In genomic region chr15:78325092-78325843, GRCh38 we compare ENCODE assay signal across 20 cellular contexts. TPM values are rescaled to one million over a fixed set of nuclear protein-coding genes. Genes with fewer than 3 reads are reported as not detected.
DNase-seq lines count a peak whose midpoint lies in the region; ATAC-seq, FAIRE-seq and TF ChIP-seq lines count a peak whose summit lies in the region.
"Had no signal": no experiment of that assay in that cellular context is flagged by ENCODE, and none has a peak within 500 bp of the region (broad histone marks: within the 10 kb centered on the region; RNA-seq: fewer than 3 reads in every experiment).

No MANE protein-coding gene starts in this region.

- no peak overlapping the region for H3K14ac ChIP-seq in H9 (ENCODE audit: insufficient read depth, low read length)

- H2AFZ ChIP-seq in H9 (ENCODE audit: low read length) (no peak overlapping the region), astrocyte (ENCODE audit: low read depth, low read length) (peak overlapping the region; percentile 30), neural progenitor cell (replicated peaks) (peak overlapping the region; percentile 6)

- H3K23ac ChIP-seq in H9 (ENCODE audit: insufficient read length, low read depth, low read length), result no peak overlapping the region

- no peaks in the 10 kb centered on the region for H3K23me2 ChIP-seq in H9 (ENCODE audit: insufficient read length, low read depth, low read length, poor library complexity, severe bottlenecking)

- H3K36me3 ChIP-seq in astrocyte (ENCODE audit: insufficient read depth, low read length) (no peaks in the 10 kb centered on the region), neural progenitor cell (no peaks in the 10 kb centered on the region)
- H3K36me3 ChIP-seq in naive thymus-derived CD4-positive, alpha-beta T cell (ENCODE audit: control insufficient read depth in 2 of 3, insufficient read depth in 3 of 3, low read length in 3 of 3), result no peaks in the 10 kb centered on the region
- H3K36me3 ChIP-seq: uterus had no signal

- H3K36me3 Mint-ChIP-seq in H9 (ENCODE audit: insufficient read depth in 1 of 3, low read depth in 3 of 3) (no peaks in the 10 kb centered on the region), astrocyte (ENCODE audit: low read depth, unreplicated experiment) (no peaks in the 10 kb centered on the region), neural progenitor cell (no peaks in the 10 kb centered on the region)
- H3K36me3 Mint-ChIP-seq in naive thymus-derived CD4-positive, alpha-beta T cell, result no peaks in the 10 kb centered on the region
- H3K36me3 Mint-ChIP-seq: CD14-positive monocyte; natural killer cell; stimulated activated naive B cell treated with anti-CD40 and anti-IgM and Interleukin-4, amounts not matched to agents 10 μg/mL and 1 μg/mL and 100 μg/mL, for 72 hours had no signal

- H3K27ac Mint-ChIP-seq in H9 (peak overlapping the region in 2 of 3 experiments; percentile 13 to 29; a peak in 2 of 7 replicates), astrocyte (ENCODE audit: unreplicated experiment) (no peak overlapping the region), neural progenitor cell (peak overlapping the region; percentile 72)
- no peak overlapping the region for H3K27ac Mint-ChIP-seq in naive thymus-derived CD4-positive, alpha-beta T cell
- H3K27ac Mint-ChIP-seq: CD14-positive monocyte; natural killer cell; stimulated activated naive B cell treated with anti-CD40 and anti-IgM and Interleukin-4, amounts not matched to agents 10 μg/mL and 1 μg/mL and 100 μg/mL, for 72 hours; T-helper 2 cell treated with Interferon-gamma antibody and Interleukin-4, amounts not matched to agents 5 μg/mL and 100 μg/mL, for 36 hours had no signal

- no peaks in the 10 kb centered on the region for H3K79me2 ChIP-seq in H9 (ENCODE audit: insufficient read depth, low read length)
- no peaks in the 10 kb centered on the region for H3K79me2 ChIP-seq in astrocyte (ENCODE audit: insufficient read depth, low read length)
- no peaks in the 10 kb centered on the region for H3K79me2 ChIP-seq in neural progenitor cell (ENCODE audit: low read depth)

- no peak overlapping the region for H3K4me2 ChIP-seq in H9 (ENCODE audit: insufficient read depth, insufficient read length, low read length)
- peak overlapping the region; percentile 20 for H3K4me2 ChIP-seq in astrocyte (ENCODE audit: low read length)
- peak overlapping the region; percentile 11 for H3K4me2 ChIP-seq in neural progenitor cell

- H3K4ac ChIP-seq in H9 (ENCODE audit: low read depth, low read length), result no peak overlapping the region

- no peak overlapping the region for H4K8ac ChIP-seq in H9 (replicated peaks; ENCODE audit: insufficient read length, low read depth, low read length)

- peaks cover 7% of the 10 kb centered on the region; the same call in 1 of the 2 replicates for H3K4me1 ChIP-seq in H9 (ENCODE audit: insufficient read depth, low read length)
- H3K4me1 ChIP-seq in astrocyte (ENCODE audit: insufficient read depth, low read length), result peaks cover 17% of the 10 kb centered on the region
- peaks cover 49% of the 10 kb centered on the region for H3K4me1 ChIP-seq in neural progenitor cell
- no peaks in the 10 kb centered on the region for H3K4me1 ChIP-seq in naive thymus-derived CD4-positive, alpha-beta T cell (ENCODE audit: control insufficient read depth in 2 of 2, insufficient read depth in 2 of 2, low read length in 2 of 2)
- H3K4me1 ChIP-seq: uterus had no signal

- H3K9me3 Mint-ChIP-seq in H9 (no peaks in the 10 kb centered on the region), astrocyte (ENCODE audit: unreplicated experiment) (no peaks in the 10 kb centered on the region), neural progenitor cell (no peaks in the 10 kb centered on the region)
- H3K9me3 Mint-ChIP-seq in naive thymus-derived CD4-positive, alpha-beta T cell, result no peaks in the 10 kb centered on the region
- H3K9me3 Mint-ChIP-seq: activated T-cell treated with anti-CD3 and anti-CD28 coated beads, Interleukin-2, amount 50 U/mL, for 4 hours; CD14-positive monocyte; natural killer cell; stimulated activated naive B cell treated with anti-CD40 and anti-IgM and Interleukin-4, amounts not matched to agents 10 μg/mL and 1 μg/mL and 100 μg/mL, for 72 hours; T-helper 2 cell treated with Interferon-gamma antibody and Interleukin-4, amounts not matched to agents 5 μg/mL and 100 μg/mL, for 36 hours had no signal

- intact Hi-C loops in naive thymus-derived CD4-positive, alpha-beta T cell (cut with micrococcal nuclease), result no loop called here

- no peak overlapping the region for H4K91ac ChIP-seq in H9 (ENCODE audit: insufficient read length, low read depth, low read length)

- no peak overlapping the region for H2AK5ac ChIP-seq in H9 (ENCODE audit: insufficient read length, low read length)

- no peak overlapping the region for H3K4me3 Mint-ChIP-seq in H9
- no peak overlapping the region for H3K4me3 Mint-ChIP-seq in astrocyte (ENCODE audit: unreplicated experiment)
- H3K4me3 Mint-ChIP-seq in neural progenitor cell, result no peak overlapping the region
- no peak overlapping the region for H3K4me3 Mint-ChIP-seq in naive thymus-derived CD4-positive, alpha-beta T cell
- H3K4me3 Mint-ChIP-seq: activated T-cell treated with anti-CD3 and anti-CD28 coated beads, Interleukin-2, amount 50 U/mL, for 4 hours; CD14-positive monocyte; natural killer cell; stimulated activated naive B cell treated with anti-CD40 and anti-IgM and Interleukin-4, amounts not matched to agents 10 μg/mL and 1 μg/mL and 100 μg/mL, for 72 hours; T-helper 2 cell treated with Interferon-gamma antibody and Interleukin-4, amounts not matched to agents 5 μg/mL and 100 μg/mL, for 36 hours had no signal

- H3T11ph ChIP-seq in H9 (ENCODE audit: low read length), result no peak overlapping the region

- no peak overlapping the region for H4K5ac ChIP-seq in H9 (ENCODE audit: insufficient read length, low read depth, low read length)

- H2BK12ac ChIP-seq in H9 (ENCODE audit: insufficient read length, low read depth, low read length), result no peak overlapping the region

- H3K27me3 ChIP-seq in H9 (ENCODE audit: insufficient read depth, low read length) (no peaks in the 10 kb centered on the region), astrocyte (ENCODE audit: insufficient read depth, low read length) (no peaks in the 10 kb centered on the region), neural progenitor cell (no peaks in the 10 kb centered on the region)
- H3K27me3 ChIP-seq in naive thymus-derived CD4-positive, alpha-beta T cell (ENCODE audit: control insufficient read depth in 2 of 2, insufficient read depth in 2 of 2, low read length in 2 of 2), result no peaks in the 10 kb centered on the region
- H3K27me3 ChIP-seq: uterus had no signal

- no peak overlapping the region for H3K56ac ChIP-seq in H9 (ENCODE audit: insufficient read length, low read depth, low read length)

- POLR2A ChIA-PET in naive thymus-derived CD4-positive, alpha-beta T cell (lab: Charles Lee), result no interaction called here

- WGBS in H9 (ENCODE audit: extremely low coverage, insufficient read length, low lambda C conversion rate), result no CpG with 5 or more reads among the region's 7 CpGs

- H4K20me1 ChIP-seq in H9 (ENCODE audit: control insufficient read depth, insufficient read depth, insufficient read length) (no peaks in the 10 kb centered on the region), astrocyte (ENCODE audit: insufficient read depth, low read length) (no peaks in the 10 kb centered on the region), neural progenitor cell (ENCODE audit: low read depth) (no peaks in the 10 kb centered on the region)

- H2BK20ac ChIP-seq in H9 (ENCODE audit: low read depth, low read length, poor library complexity, severe bottlenecking), result no peak overlapping the region

- no peak overlapping the region for H3K18ac ChIP-seq in H9 (ENCODE audit: insufficient read length, low read depth, low read length)

- H3K79me1 ChIP-seq in H9 (ENCODE audit: insufficient read depth, low read depth, low read length, poor library complexity, severe bottlenecking), result no peaks in the 10 kb centered on the region

- H2BK15ac ChIP-seq in H9 (ENCODE audit: low read depth, low read length), result no peak overlapping the region

- no peak for ATAC-seq in naive thymus-derived CD4-positive, alpha-beta T cell
- ATAC-seq in GM21576 (IDR thresholded peaks at IDR 0.05; ENCODE audit: unreplicated experiment), result no peak
- ATAC-seq: activated T-cell treated with anti-CD3 and anti-CD28 coated beads, Interleukin-2, amount 50 U/mL, for 4 hours; natural killer cell; Panc1; stimulated activated naive B cell treated with anti-CD40 and anti-IgM and Interleukin-4, amounts not matched to agents 10 μg/mL and 1 μg/mL and 100 μg/mL, for 72 hours had no signal

- peaks cover 23 to 41% of the 10 kb centered on the region in 2 experiments for H3K4me1 Mint-ChIP-seq in H9
- H3K4me1 Mint-ChIP-seq in astrocyte (ENCODE audit: low read depth, unreplicated experiment), result peaks cover 8% of the 10 kb centered on the region
- H3K4me1 Mint-ChIP-seq in neural progenitor cell, result peaks cover 60% of the 10 kb centered on the region
- H3K4me1 Mint-ChIP-seq in naive thymus-derived CD4-positive, alpha-beta T cell, result no peaks in the 10 kb centered on the region
- H3K4me1 Mint-ChIP-seq: natural killer cell; stimulated activated naive B cell treated with anti-CD40 and anti-IgM and Interleukin-4, amounts not matched to agents 10 μg/mL and 1 μg/mL and 100 μg/mL, for 72 hours had no signal

- no peak overlapping the region for H2BK120ac ChIP-seq in H9 (ENCODE audit: low read depth, low read length, poor library complexity, severe bottlenecking)

- H3K9ac ChIP-seq in H9 (ENCODE audit: extremely low read depth, insufficient read length, low read length) (no peak overlapping the region), astrocyte (ENCODE audit: low read length) (no peak overlapping the region), neural progenitor cell (no peak overlapping the region)

- CTCF ChIA-PET in naive thymus-derived CD4-positive, alpha-beta T cell (lab: Charles Lee), result no interaction called here

- TF ChIP-seq CTCF in H9 (conservative IDR thresholded peaks at IDR 0.05) (no peak), astrocyte (IDR thresholded peaks at IDR 0.05; ENCODE audit: insufficient read depth, low read depth, low read length) (no peak), neural progenitor cell (IDR thresholded peaks at IDR 0.05) (no peak)

- H2BK5ac ChIP-seq in H9 (ENCODE audit: insufficient read length, low read length), result no peak overlapping the region

- H3K27ac ChIP-seq in H9 (ENCODE audit: insufficient read length, low read depth, low read length), result no peak overlapping the region
- no peak overlapping the region for H3K27ac ChIP-seq in astrocyte (ENCODE audit: low read depth, low read length)
- H3K27ac ChIP-seq in neural progenitor cell, result no peak overlapping the region
- no peak overlapping the region for H3K27ac ChIP-seq in naive thymus-derived CD4-positive, alpha-beta T cell (ENCODE audit: low read depth, low read length)
- H3K27ac ChIP-seq: HL-60, uterus had no signal

- H3K4me3 ChIP-seq in astrocyte (ENCODE audit: insufficient read depth, low read depth, low read length) (no peak overlapping the region), neural progenitor cell (no peak overlapping the region)
- no peak overlapping the region for H3K4me3 ChIP-seq in naive thymus-derived CD4-positive, alpha-beta T cell (ENCODE audit: low read length)
- H3K4me3 ChIP-seq: uterus had no signal

- no peaks in the 10 kb centered on the region for H3K9me3 ChIP-seq in H9 (ENCODE audit: control insufficient read depth, low read depth, low read length)
- H3K9me3 ChIP-seq in astrocyte (ENCODE audit: insufficient read depth, low read depth, low read length), result no peaks in the 10 kb centered on the region
- H3K9me3 ChIP-seq in neural progenitor cell (ENCODE audit: low read depth), result no peaks in the 10 kb centered on the region
- H3K9me3 ChIP-seq in naive thymus-derived CD4-positive, alpha-beta T cell (ENCODE audit: control insufficient read depth in 2 of 3, low read length in 3 of 3), result no peaks in the 10 kb centered on the region
- H3K9me3 ChIP-seq: uterus had no signal

- H3K27me3 Mint-ChIP-seq in H9 (ENCODE audit: low read depth) (no peaks in the 10 kb centered on the region; the same call in none of the 2 replicates), astrocyte (ENCODE audit: low read depth, unreplicated experiment) (peaks cover 8% of the 10 kb centered on the region), neural progenitor cell (ENCODE audit: insufficient read depth, low read depth) (peaks cover 12% of the 10 kb centered on the region)
- peaks cover 0 to 6% (median 0%) of the 10 kb centered on the region in 5 donors for H3K27me3 Mint-ChIP-seq in naive thymus-derived CD4-positive, alpha-beta T cell

- DNase-seq in H9, result no peak
- DNase-seq in astrocyte (ENCODE audit: low read depth), result peak; percentile 60
- DNase-seq in fibroblast of peridontal ligament (ENCODE audit: extremely low read depth), result peak; percentile 64
- DNase-seq in neural progenitor cell (ENCODE audit: low spot score), result peak; percentile 69
- no peak for DNase-seq in naive thymus-derived CD4-positive, alpha-beta T cell
- no peak for DNase-seq in effector CD8-positive, alpha-beta T cell (lab: John Stamatoyannopoulos, UW)
- DNase-seq: activated CD4-positive, alpha-beta T cell treated with anti-CD3 and anti-CD28 coated beads for 4 hours; activated T-cell treated with anti-CD3 and anti-CD28 coated beads, Interleukin-2, amount 50 U/mL, for 4 hours; kidney glomerular epithelial cell; natural killer cell; NCI-H187; NCI-H748 treated with DMSO at 0.1 percent for 48 hours; stimulated activated naive B cell treated with anti-CD40 and anti-IgM and Interleukin-4, amounts not matched to agents 10 μg/mL and 1 μg/mL and 100 μg/mL, for 72 hours; uterus had no signal

- no peak for FAIRE-seq in astrocyte (lab: Jason Lieb, UNC)

- peaks cover 43% of the 10 kb centered on the region for H3F3A ChIP-seq in neural progenitor cell (ENCODE audit: low read depth)

RNA-seq across cellular contexts. Expression of gene CRABP1, which starts 14.9 kb away (rescaled TPM):
- total RNA-seq in H9 (2021), result 93.0 and 93.1 TPM in 2 replicates
- 0.30 TPM in 1 of 2 replicates, not detected in the other for total RNA-seq in astrocyte
- total RNA-seq in neural progenitor cell (ENCODE audit: low replicate concordance), result 320 and 454 TPM in 2 replicates
- not detected for total RNA-seq in naive thymus-derived CD4-positive, alpha-beta T cell
- polyA plus RNA-seq in naive thymus-derived CD4-positive, alpha-beta T cell, result not detected
- total RNA-seq: activated T-cell treated with anti-CD3 and anti-CD28 coated beads, Interleukin-2, amount 50 U/mL, for 4 hours; LHCN-M2; natural killer cell had no signal
- polyA plus RNA-seq: CD14-positive monocyte had no signal

RNA-seq across cellular contexts. Expression of gene SKIC8, which starts 25.9 kb away (rescaled TPM):
- 43.8 and 45.6 TPM in 2 replicates for total RNA-seq in H9 (2021)
- total RNA-seq in astrocyte, result 43.6 and 46.3 TPM in 2 replicates
- total RNA-seq in neural progenitor cell (ENCODE audit: low replicate concordance), result 76.0 and 78.4 TPM in 2 replicates
- 10 to 100 TPM; 26.7 to 48.7 (median 43.6) TPM for total RNA-seq in naive thymus-derived CD4-positive, alpha-beta T cell
- 10 to 100 TPM; 95.1 to 95.8 TPM for polyA plus RNA-seq in naive thymus-derived CD4-positive, alpha-beta T cell

Comparison
In these comparisons a context has a peak if more than half of its experiments do, and no peak if none do; other contexts are left out.
1. DNase-seq: peak in astrocyte (single experiment), fibroblast of peridontal ligament (single experiment) and neural progenitor cell (single experiment); none in H9 (single experiment), naive thymus-derived CD4-positive, alpha-beta T cell (0 of 9) and effector CD8-positive, alpha-beta T cell (single experiment).
2. H3K27ac Mint-ChIP-seq: peak in H9 (2 of 3) and neural progenitor cell (single experiment); none in astrocyte (single experiment) and naive thymus-derived CD4-positive, alpha-beta T cell (0 of 9).
3. RNA of gene CRABP1, which starts 14.9 kb away (total RNA-seq): 320 to 454 TPM in neural progenitor cell and 93.0 to 93.1 TPM in H9; 0.30 TPM in astrocyte and not detected in naive thymus-derived CD4-positive, alpha-beta T cell; every median in the first group is over 10 times any median in the second.